Comparison of ENCODE assay signal across 1 cellular context in the genomic region with DNA sequence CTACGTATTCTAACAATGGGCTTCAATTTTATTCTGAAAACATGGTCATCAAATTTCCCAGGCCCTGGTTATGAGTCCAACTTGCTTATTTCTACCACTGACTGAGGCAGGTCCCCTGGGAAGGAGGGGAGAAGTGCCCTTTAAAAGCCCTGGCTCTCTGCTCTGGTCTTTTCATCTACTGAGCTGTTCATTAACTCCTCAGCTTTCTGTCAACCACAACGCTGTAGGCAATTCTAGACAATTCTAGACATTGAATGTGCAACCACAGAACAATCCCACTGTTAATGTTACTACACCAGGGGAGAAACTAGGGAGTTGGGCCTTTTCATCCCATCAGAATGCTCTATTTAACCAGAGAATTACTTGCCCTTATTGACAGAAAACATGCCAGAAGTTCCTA.
TF ChIP-seq lines count a peak whose summit lies in the region.

No MANE protein-coding gene starts in this region.

TF ChIP-seq in HepG2, 621 proteins besides CTCF, POLR2A, EP300 and RAD21 (continued from another document):
- no peak for TF ChIP-seq ZNF407 (CRISPR knock-in tag; IDR thresholded peaks at IDR 0.05; ENCODE audit: not compliant biosample characterization)
